In genomic region chr1:204258213-204259115, GRCh38 we compare ENCODE assay signal across 9 cellular contexts. TPM values are rescaled to one million over a fixed set of nuclear protein-coding genes. Genes with fewer than 3 reads are reported as not detected.
DNase-seq lines count a peak whose midpoint lies in the region; ATAC-seq and TF ChIP-seq lines count a peak whose summit lies in the region.
"Had no signal": no experiment of that assay in that cellular context is flagged by ENCODE, and none has a peak within 500 bp of the region (broad histone marks: within the 10 kb centered on the region; RNA-seq: fewer than 3 reads in every experiment).

No MANE protein-coding gene starts in this region.

- peak; percentile 66 for TF ChIP-seq CTCF in AG09319 (IDR thresholded peaks at IDR 0.05; ENCODE audit: low read depth, low read length)
- peak; percentile 76 for TF ChIP-seq CTCF in GM13977 (IDR thresholded peaks at IDR 0.05; ENCODE audit: extremely low read depth, insufficient read depth, missing control alignments)
- peak; percentile 27 to 57 (median 46) for TF ChIP-seq CTCF in gastrocnemius medialis (IDR thresholded peaks at IDR 0.05 in 4 of 5, conservative IDR thresholded peaks at IDR 0.05 in 1 of 5)

- H3K4me3 Mint-ChIP-seq in activated naive CD4-positive, alpha-beta T cell treated with anti-CD3 and anti-CD28 coated beads, Interleukin-2, amount 10 ng/mL, durations not matched to agents 7 days and 5 days, result no peak overlapping the region
- H3K4me3 Mint-ChIP-seq: memory B cell had no signal

- H3K36me3 ChIP-seq in gastrocnemius medialis, result no peaks in the 10 kb centered on the region

- no peak overlapping the region for H3K27ac Mint-ChIP-seq in activated naive CD4-positive, alpha-beta T cell treated with anti-CD3 and anti-CD28 coated beads, Interleukin-2, amount 10 ng/mL, durations not matched to agents 7 days and 5 days
- H3K27ac Mint-ChIP-seq: memory B cell had no signal

- in situ Hi-C loops in GM13977 (cut with MboI; ENCODE audit: low pct_unique_long_range_greater_than_20kb, low sequenced_read_pairs, unreplicated experiment) (no loop called here), gastrocnemius medialis (cut with MboI; ENCODE audit: low sequenced_read_pairs in 4 of 4) (no loop called here)

- H3K4me1 Mint-ChIP-seq in activated naive CD4-positive, alpha-beta T cell treated with anti-CD3 and anti-CD28 coated beads, Interleukin-2, amount 10 ng/mL, durations not matched to agents 7 days and 5 days, result no peaks in the 10 kb centered on the region
- H3K4me1 Mint-ChIP-seq: memory B cell had no signal

- H3K36me3 Mint-ChIP-seq in activated naive CD4-positive, alpha-beta T cell treated with anti-CD3 and anti-CD28 coated beads, Interleukin-2, amount 10 ng/mL, durations not matched to agents 7 days and 5 days, result no peaks in the 10 kb centered on the region
- H3K36me3 Mint-ChIP-seq: memory B cell had no signal

- no peaks in the 10 kb centered on the region for H3K27me3 ChIP-seq in gastrocnemius medialis

- ATAC-seq in Right ventricle myocardium superior (ENCODE audit: poor library complexity) (peak; percentile 64), gastrocnemius medialis (no peak), GM18498 (IDR thresholded peaks at IDR 0.05; ENCODE audit: unreplicated experiment) (no peak)

- no peak overlapping the region for H3K27ac ChIP-seq in gastrocnemius medialis

- H3K4me3 ChIP-seq in gastrocnemius medialis, result no peak overlapping the region

- intact Hi-C loops in Right ventricle myocardium superior (cut with DNase I), result loop anchor here (5.0 kb wide), 1 partner anchor 104 kb away; no protein-coding TSS in a partner anchor
- intact Hi-C loops in gastrocnemius medialis (cut with DNase I; ENCODE audit: low total_unique reads), result loop anchor here (1.0 kb wide), 1 partner anchor 105 kb away; no protein-coding TSS in a partner anchor

- CTCF ChIA-PET in activated naive CD4-positive, alpha-beta T cell treated with anti-CD3 and anti-CD28 coated beads, Interleukin-2, amount 10 ng/mL, durations not matched to agents 7 days and 5 days (lab: Charles Lee), result interaction anchor here (0.6 to 9.5 kb wide), 16 partner anchors 10 to 534 kb away, joined by 3 to 79 read pairs (median 3); no protein-coding TSS in a partner anchor

- H3K9me3 Mint-ChIP-seq in activated naive CD4-positive, alpha-beta T cell treated with anti-CD3 and anti-CD28 coated beads, Interleukin-2, amount 10 ng/mL, durations not matched to agents 7 days and 5 days, result no peaks in the 10 kb centered on the region
- H3K9me3 Mint-ChIP-seq: memory B cell had no signal

- no peak for DNase-seq in AG09319 (ENCODE audit: extremely low read depth, low read depth)
- DNase-seq in GM13977 (ENCODE audit: low spot score), result peak; percentile 68
- peak; percentile 1 for DNase-seq in NCI-H748 treated with DMSO at 0.1 percent for 48 hours (lab: John Stamatoyannopoulos, UW)
- peak; percentile 46 for DNase-seq in activated naive CD4-positive, alpha-beta T cell treated with anti-CD3 and anti-CD28 coated beads, Interleukin-2, amount 10 ng/mL, durations not matched to agents 7 days and 5 days
- DNase-seq in Right ventricle myocardium superior, result peak; percentile 74
- no peak for DNase-seq in gastrocnemius medialis
- no peak for DNase-seq in NCI-H2029 treated with DMSO at 0.1 percent for 48 hours (lab: John Stamatoyannopoulos, UW)

- peaks cover 0 to 5% of the 10 kb centered on the region in 2 donors for H3K4me1 ChIP-seq in gastrocnemius medialis

- peaks cover 17% of the 10 kb centered on the region for H3K27me3 Mint-ChIP-seq in activated naive CD4-positive, alpha-beta T cell treated with anti-CD3 and anti-CD28 coated beads, Interleukin-2, amount 10 ng/mL, durations not matched to agents 7 days and 5 days

- H3K9me3 ChIP-seq in gastrocnemius medialis, result no peaks in the 10 kb centered on the region

- TF ChIP-seq POLR2A in gastrocnemius medialis (IDR thresholded peaks at IDR 0.05), result no peak

RNA-seq across cellular contexts. Expression of gene GOLT1A, which starts 44.7 kb away (rescaled TPM):
- not detected for total RNA-seq in Right ventricle myocardium superior
- total RNA-seq in gastrocnemius medialis, result 1 to 10 TPM in 2 of 4 donors, not detected in 2; 1.1 to 1.3 TPM

Comparison
In these comparisons a context has a peak if more than half of its experiments do, and no peak if none do; other contexts are left out.
1. DNase-seq: peak in GM13977 (single experiment), NCI-H748 treated with DMSO at 0.1 percent for 48 hours (single experiment), activated naive CD4-positive, alpha-beta T cell treated with anti-CD3 and anti-CD28 coated beads, Interleukin-2, amount 10 ng/mL, durations not matched to agents 7 days and 5 days (single experiment) and Right ventricle myocardium superior (single experiment); none in AG09319 (single experiment), gastrocnemius medialis (0 of 2) and NCI-H2029 treated with DMSO at 0.1 percent for 48 hours (single experiment).
2. Peak in every context shown above with its lines, with median percentiles within 50 percentile points of each other: CTCF ChIP-seq.